In genomic region chr3:167736997-167737396, GRCh38 we compare ENCODE assay signal across 14 cellular contexts. TPM values are rescaled to one million over a fixed set of nuclear protein-coding genes. Genes with fewer than 3 reads are reported as not detected.
A peak's percentile ranks its signal among the peaks of the same experiment; 100 is the strongest.
DNase-seq lines count a peak whose midpoint lies in the region; ATAC-seq and TF ChIP-seq lines count a peak whose summit lies in the region.
"Had no signal": no experiment of that assay in that cellular context is flagged by ENCODE, and none has a peak within 500 bp of the region (broad histone marks: within the 10 kb centered on the region; RNA-seq: fewer than 3 reads in every experiment).

No MANE protein-coding gene starts in this region.

- DNase-seq in activated naive CD8-positive, alpha-beta T cell treated with anti-CD3 and anti-CD28 coated beads for 36 hours, result no peak
- DNase-seq in PC-3 (no peak), hepatocyte (ENCODE audit: low spot score) (no peak), type B pancreatic cell (ENCODE audit: extremely low spot score, unreplicated experiment) (no peak), trophoblast cell (no peak), NCI-H1417 treated with DMSO at 0.1 percent for 48 hours (lab: John Stamatoyannopoulos, UW) (no peak), hypothalamus (lab: John Stamatoyannopoulos, UW) (no peak)
- DNase-seq: activated naive CD4-positive, alpha-beta T cell treated with Interleukin-2 at 50 U/mL for 16 hours; activated T-cell treated with anti-CD3 and anti-CD28 coated beads for 4 hours; KG1 had no signal

- H3K27me3 ChIP-seq in PC-3 (ENCODE audit: low read length), result no peaks in the 10 kb centered on the region
- no peaks in the 10 kb centered on the region for H3K27me3 ChIP-seq in hepatocyte
- H3K27me3 ChIP-seq in trophoblast cell (ENCODE audit: insufficient read depth, low read length), result no peaks in the 10 kb centered on the region
- H3K27me3 ChIP-seq: neutrophil had no signal

- peak overlapping the region; percentile 9 for H3K4me3 Mint-ChIP-seq in activated naive CD8-positive, alpha-beta T cell
- no peak overlapping the region for H3K4me3 Mint-ChIP-seq in activated naive CD8-positive, alpha-beta T cell treated with anti-CD3 and anti-CD28 coated beads for 36 hours
- H3K4me3 Mint-ChIP-seq in type B pancreatic cell, result peak overlapping the region; percentile 44
- H3K4me3 Mint-ChIP-seq: stimulated activated effector memory CD8-positive, alpha-beta T cell treated with anti-CD3 and anti-CD28 coated beads, Interleukin-12 subunit alpha, Interleukin-12 subunit beta, amount 100 ng/mL, for 72 hours had no signal

- TF ChIP-seq CTCF in PC-3 (conservative IDR thresholded peaks at IDR 0.05; ENCODE audit: low read depth, low read length), result no peak
- no peak for TF ChIP-seq CTCF in hepatocyte (IDR thresholded peaks at IDR 0.05; ENCODE audit: poor library complexity)
- TF ChIP-seq CTCF in type B pancreatic cell (conservative IDR thresholded peaks at IDR 0.05), result no peak

- H3K27ac ChIP-seq in PC-3 (ENCODE audit: low read length) (no peak overlapping the region), hepatocyte (no peak overlapping the region), trophoblast cell (ENCODE audit: low read depth, low read length) (no peak overlapping the region)
- H3K27ac ChIP-seq: HL-60, neutrophil had no signal

- no peak overlapping the region for H3K18ac ChIP-seq in trophoblast cell (ENCODE audit: low read length)

- peaks cover 13% of the 10 kb centered on the region for H4K20me1 ChIP-seq in PC-3 (ENCODE audit: low read length)
- H4K20me1 ChIP-seq in hepatocyte (ENCODE audit: insufficient read depth, poor library complexity, severe bottlenecking), result peaks cover 7% of the 10 kb centered on the region

- ATAC-seq in PC-3, result no peak
- ATAC-seq: stimulated activated effector memory CD8-positive, alpha-beta T cell treated with anti-CD3 and anti-CD28 coated beads, Interleukin-12 subunit alpha, Interleukin-12 subunit beta, amount 100 ng/mL, for 72 hours had no signal

- no peak overlapping the region for H2BK120ac ChIP-seq in trophoblast cell (ENCODE audit: insufficient read depth, low read length, poor library complexity)

- WGBS in hepatocyte (ENCODE audit: low lambda C conversion rate, missing lambda C conversion rate), result 83% methylated on average over 2 of the region's 2 CpGs
- WGBS in trophoblast cell (ENCODE audit: extremely low coverage, insufficient coverage, insufficient read length), result no CpG with 5 or more reads among the region's 2 CpGs

- no peaks in the 10 kb centered on the region for H3K9me3 Mint-ChIP-seq in activated naive CD8-positive, alpha-beta T cell (ENCODE audit: low read depth)
- no peaks in the 10 kb centered on the region for H3K9me3 Mint-ChIP-seq in activated naive CD8-positive, alpha-beta T cell treated with anti-CD3 and anti-CD28 coated beads for 36 hours
- no peaks in the 10 kb centered on the region for H3K9me3 Mint-ChIP-seq in type B pancreatic cell
- H3K9me3 Mint-ChIP-seq: stimulated activated effector memory CD8-positive, alpha-beta T cell treated with anti-CD3 and anti-CD28 coated beads, Interleukin-12 subunit alpha, Interleukin-12 subunit beta, amount 100 ng/mL, for 72 hours had no signal

- H3K23ac ChIP-seq in trophoblast cell (ENCODE audit: low read length), result no peak overlapping the region

- H3K9ac ChIP-seq in PC-3 (ENCODE audit: low read length), result no peak overlapping the region; the same call in 1 of the 2 replicates
- no peak overlapping the region for H3K9ac ChIP-seq in trophoblast cell (ENCODE audit: low read length)

- H2BK5ac ChIP-seq in trophoblast cell (ENCODE audit: low read depth, low read length, poor library complexity), result no peak overlapping the region

- H3K79me2 ChIP-seq in PC-3 (ENCODE audit: low read length) (peaks cover 25% of the 10 kb centered on the region), hepatocyte (peaks cover 42% of the 10 kb centered on the region), trophoblast cell (ENCODE audit: control insufficient read depth, insufficient read depth, low read length, poor library complexity) (peaks cover 6% of the 10 kb centered on the region)

- no peak overlapping the region for H3K4ac ChIP-seq in trophoblast cell (ENCODE audit: low read depth, low read length)

- no peaks in the 10 kb centered on the region for H3K36me3 Mint-ChIP-seq in activated naive CD8-positive, alpha-beta T cell
- H3K36me3 Mint-ChIP-seq in activated naive CD8-positive, alpha-beta T cell treated with anti-CD3 and anti-CD28 coated beads for 36 hours, result peaks cover 8% of the 10 kb centered on the region
- no peaks in the 10 kb centered on the region for H3K36me3 Mint-ChIP-seq in type B pancreatic cell

- H3K9me2 ChIP-seq in PC-3 (replicated peaks; ENCODE audit: low read length) (no peaks in the 10 kb centered on the region), hepatocyte (replicated peaks; ENCODE audit: insufficient read depth) (no peaks in the 10 kb centered on the region)

- CTCF ChIA-PET in PC-3 (lab: Charles Lee), result no interaction called here

- intact Hi-C loops in PC-3 (cut with micrococcal nuclease), result loop anchor here (10.0 kb wide), 1 partner anchor 358 kb away; the partner anchor contains the start of gene GOLIM4

- H3K27ac Mint-ChIP-seq in activated naive CD8-positive, alpha-beta T cell, result no peak overlapping the region
- no peak overlapping the region for H3K27ac Mint-ChIP-seq in activated naive CD8-positive, alpha-beta T cell treated with anti-CD3 and anti-CD28 coated beads for 36 hours
- H3K27ac Mint-ChIP-seq in type B pancreatic cell, result no peak overlapping the region
- H3K27ac Mint-ChIP-seq: stimulated activated effector memory CD8-positive, alpha-beta T cell treated with anti-CD3 and anti-CD28 coated beads, Interleukin-12 subunit alpha, Interleukin-12 subunit beta, amount 100 ng/mL, for 72 hours had no signal

- no peak overlapping the region for H4K8ac ChIP-seq in trophoblast cell (ENCODE audit: low read depth, low read length)

- H3K14ac ChIP-seq in trophoblast cell (ENCODE audit: low read length), result no peak overlapping the region

- no peak overlapping the region for H2AK5ac ChIP-seq in trophoblast cell (ENCODE audit: low read length)

- H3K4me3 ChIP-seq in PC-3 (ENCODE audit: low read length) (peak overlapping the region; percentile 87), hepatocyte (no peak overlapping the region), trophoblast cell (ENCODE audit: low read depth, low read length) (no peak overlapping the region)

- no peak overlapping the region for H2BK12ac ChIP-seq in trophoblast cell (ENCODE audit: low read length)

- no TSS peak for BruUV-seq in PC-3 (replicated peaks; lab: Mats Ljungman, UMichigan)

- peaks cover 15% of the 10 kb centered on the region for H3K4me1 Mint-ChIP-seq in activated naive CD8-positive, alpha-beta T cell (ENCODE audit: low read depth)
- peaks cover 34% of the 10 kb centered on the region for H3K4me1 Mint-ChIP-seq in activated naive CD8-positive, alpha-beta T cell treated with anti-CD3 and anti-CD28 coated beads for 36 hours
- peaks cover 9% of the 10 kb centered on the region for H3K4me1 Mint-ChIP-seq in type B pancreatic cell (ENCODE audit: unreplicated experiment)

- no peaks in the 10 kb centered on the region for H3K27me3 Mint-ChIP-seq in activated naive CD8-positive, alpha-beta T cell
- no peaks in the 10 kb centered on the region for H3K27me3 Mint-ChIP-seq in activated naive CD8-positive, alpha-beta T cell treated with anti-CD3 and anti-CD28 coated beads for 36 hours
- H3K27me3 Mint-ChIP-seq in type B pancreatic cell, result peaks cover 16% of the 10 kb centered on the region

- H3K4me2 ChIP-seq in PC-3 (ENCODE audit: low read length), result peak overlapping the region; percentile 89
- peak overlapping the region; percentile 80 for H3K4me2 ChIP-seq in hepatocyte
- H3K4me2 ChIP-seq in trophoblast cell (ENCODE audit: low read length), result no peak overlapping the region

- H2AFZ ChIP-seq in PC-3 (ENCODE audit: low read length), result no peak overlapping the region
- H2AFZ ChIP-seq in hepatocyte, result no peak overlapping the region
- no peak overlapping the region for H2AFZ ChIP-seq in trophoblast cell (ENCODE audit: insufficient read depth, low read length, poor library complexity)

- H3K9me3 ChIP-seq in PC-3 (ENCODE audit: low read length) (no peaks in the 10 kb centered on the region), hepatocyte (ENCODE audit: low read depth) (no peaks in the 10 kb centered on the region), trophoblast cell (ENCODE audit: insufficient read depth, low read depth, low read length) (peaks cover 3% of the 10 kb centered on the region)
- H3K9me3 ChIP-seq: neutrophil had no signal

- H4K12ac ChIP-seq in trophoblast cell (ENCODE audit: low read depth, low read length), result no peak overlapping the region

- H3K79me1 ChIP-seq in trophoblast cell (ENCODE audit: low read length), result peaks cover 9% of the 10 kb centered on the region

- no peaks in the 10 kb centered on the region for H3F3A ChIP-seq in PC-3 (ENCODE audit: low read length, unreplicated experiment)

- H4K91ac ChIP-seq in trophoblast cell (ENCODE audit: low read depth, low read length), result no peak overlapping the region

- H3K4me1 ChIP-seq in PC-3 (ENCODE audit: insufficient read depth, low read length), result peaks cover 26% of the 10 kb centered on the region
- peaks cover 9% of the 10 kb centered on the region for H3K4me1 ChIP-seq in hepatocyte (ENCODE audit: insufficient read depth)
- no peaks in the 10 kb centered on the region for H3K4me1 ChIP-seq in trophoblast cell (ENCODE audit: control insufficient read depth in 1 of 2, insufficient read depth in 2 of 2, low read length in 2 of 2)

- H3K36me3 ChIP-seq in PC-3 (ENCODE audit: low read depth, low read length) (no peaks in the 10 kb centered on the region), hepatocyte (replicated peaks; ENCODE audit: insufficient read depth, low read depth) (no peaks in the 10 kb centered on the region), trophoblast cell (ENCODE audit: control insufficient read depth in 1 of 2, insufficient read depth in 2 of 2, low read length in 2 of 2) (no peaks in the 10 kb centered on the region)
- H3K36me3 ChIP-seq: neutrophil had no signal

- POLR2A ChIA-PET in PC-3 (lab: Charles Lee; ENCODE audit: unreplicated experiment), result no interaction called here

RNA-seq across cellular contexts. Expression of gene SERPINI1, which starts 1.5 kb away (rescaled TPM):
- 1 to 10 TPM; 1.1 to 1.2 TPM for total RNA-seq in activated naive CD8-positive, alpha-beta T cell treated with anti-CD3 and anti-CD28 coated beads for 36 hours
- total RNA-seq in PC-3 (2014; rRNA removed) (0.52 and 1.3 TPM in 2 replicates), hepatocyte (13.2 and 20.0 TPM in 2 replicates), type B pancreatic cell (ENCODE audit: low replicate concordance) (27.2 and 33.8 TPM in 2 replicates)
- polyA plus RNA-seq in hepatocyte, result 19.4 and 23.1 TPM in 2 replicates
- polyA plus RNA-seq in trophoblast cell (2013), result 2.3 and 3.1 TPM in 2 replicates

RNA-seq across cellular contexts. Expression of gene PDCD10, which starts 2.3 kb away (rescaled TPM):
- 10 to 100 TPM; 78.7 to 88.7 TPM for total RNA-seq in activated naive CD8-positive, alpha-beta T cell treated with anti-CD3 and anti-CD28 coated beads for 36 hours
- total RNA-seq in PC-3 (2014; rRNA removed) (80.5 and 105 TPM in 2 replicates), hepatocyte (88.7 and 89.6 TPM in 2 replicates), type B pancreatic cell (ENCODE audit: low replicate concordance) (43.3 and 58.9 TPM in 2 replicates)
- polyA plus RNA-seq in hepatocyte, result 49.5 and 58.2 TPM in 2 replicates
- polyA plus RNA-seq in trophoblast cell (2013), result 89.5 and 93.3 TPM in 2 replicates
